8 cellular contexts compared by ENCODE assay signal in genomic region chr17:76506408-76507328, GRCh38.
DNase-seq lines count a peak whose midpoint lies in the region; ATAC-seq and TF ChIP-seq lines count a peak whose summit lies in the region.

No MANE protein-coding gene starts in this region.

- H3K36me3 ChIP-seq in iPS-15b (ENCODE audit: control insufficient read depth, insufficient read depth, low read length): no peaks in the 10 kb centered on the region

- peak overlapping the region; percentile 12 for H3K9ac ChIP-seq in iPS-15b (ENCODE audit: low read depth, low read length)

- peaks cover 5% of the 10 kb centered on the region for H3K27me3 ChIP-seq in iPS-15b (ENCODE audit: control insufficient read depth, insufficient read depth, low read length)

- no peak overlapping the region; the same call in 1 of the 2 replicates for H3K27ac ChIP-seq in C4-2B

- peak; percentile 95 for TF ChIP-seq CTCF in C4-2B (conservative IDR thresholded peaks at IDR 0.05)

- H3K4me3 ChIP-seq in iPS-15b (ENCODE audit: low read depth, low read length): peak overlapping the region; percentile 13

- no peaks in the 10 kb centered on the region for H3K9me3 ChIP-seq in iPS-15b (ENCODE audit: control insufficient read depth, insufficient read depth, low read length)

- H3K4me1 ChIP-seq in iPS-15b (ENCODE audit: control insufficient read depth, insufficient read depth, low read length): peaks cover 10% of the 10 kb centered on the region

- DNase-seq in NCI-H2107 (lab: John Stamatoyannopoulos, UW) (peak; percentile 36), UCSD-AML1 (lab: John Stamatoyannopoulos, UW; ENCODE audit: unreplicated experiment) (peak; percentile 78), astrocyte of the hippocampus (ENCODE audit: low read depth, low spot score) (peak; percentile 86)
- peak; percentile 84 for DNase-seq in stimulated activated CD4-positive, alpha-beta T cell treated with anti-CD3 and anti-CD28 coated beads, Interleukin-12 subunit alpha, Interleukin-12 subunit beta, amount 100 ng/mL, for 4 hours

- ATAC-seq in GM21576 (IDR thresholded peaks at IDR 0.05; ENCODE audit: unreplicated experiment) (peak; percentile 50), GM21717 (IDR thresholded peaks at IDR 0.05; ENCODE audit: unreplicated experiment) (no peak)

Comparison
In these comparisons a context has a peak if more than half of its experiments do, and no peak if none do; other contexts are left out.
1. DNase-seq: peak in every context shown above with its lines; median percentile 86 in astrocyte of the hippocampus; 84 in stimulated activated CD4-positive, alpha-beta T cell treated with anti-CD3 and anti-CD28 coated beads, Interleukin-12 subunit alpha, Interleukin-12 subunit beta, amount 100 ng/mL, for 4 hours; 78 in UCSD-AML1; 36 in NCI-H2107.